ENCODE assay signal across 1 cellular context in the genomic region with DNA sequence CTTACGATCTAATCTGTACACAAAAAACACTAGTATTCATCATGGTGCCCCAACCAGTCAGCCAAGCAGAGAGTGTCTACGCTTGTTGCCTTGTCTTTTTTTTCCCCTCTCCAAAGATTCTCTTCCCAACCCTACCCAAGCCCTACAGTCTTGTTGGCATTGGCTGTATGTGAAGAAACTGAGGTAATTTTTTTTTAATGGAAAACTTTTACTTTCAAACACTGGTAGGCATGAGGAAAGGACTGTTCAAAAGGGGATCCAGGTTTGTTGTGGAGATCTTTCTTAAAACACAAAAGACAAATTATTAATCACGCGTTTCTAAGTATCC.
A peak's percentile ranks its signal among the peaks of the same experiment; 100 is the strongest.
TF ChIP-seq lines count a peak whose summit lies in the region.

No MANE protein-coding gene starts in this region.

TF ChIP-seq in HEK293, 187 proteins besides CTCF, POLR2A, EP300 and RAD21 (continued from another document):
- TF ChIP-seq ZNF280D (tag by site-specific recombination; IDR thresholded peaks at IDR 0.05) (no peak), PRDM1 (tag by site-specific recombination; IDR thresholded peaks at IDR 0.05) (0 out of 2 replicates have a peak, but pooled peaks have one; percentile 4)
